In the genomic region with DNA sequence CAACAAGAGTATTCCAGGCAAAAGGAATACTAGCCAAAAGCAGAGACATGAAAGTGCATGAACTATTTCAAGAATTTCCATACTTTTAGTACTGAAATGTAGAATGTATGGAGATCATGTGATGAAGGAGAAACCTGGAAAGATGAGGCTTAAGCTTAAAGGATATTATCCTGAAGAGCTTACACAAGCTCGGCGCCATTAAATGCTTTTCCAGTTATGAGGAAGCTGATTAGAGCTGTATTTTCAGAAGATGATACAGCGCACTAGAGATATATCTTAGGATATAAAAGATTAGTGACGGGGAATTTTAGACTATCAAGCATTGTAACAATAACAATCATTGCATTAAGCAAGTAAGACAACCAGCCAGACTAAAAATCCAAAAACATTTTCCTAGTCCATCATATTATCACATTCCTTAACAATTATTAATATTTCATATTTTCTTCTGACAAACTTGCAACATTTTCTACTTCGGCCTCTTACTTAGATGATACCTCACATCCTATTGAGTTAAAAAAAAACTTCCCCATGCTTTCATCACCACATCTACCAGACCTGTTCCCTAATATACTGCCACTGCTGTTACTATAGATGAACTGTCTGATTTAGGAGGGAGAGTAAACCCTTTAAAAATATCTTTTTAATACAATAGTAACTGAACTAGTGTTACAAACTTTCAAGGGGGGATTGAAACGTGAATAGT, we compare ENCODE assay signal across 8 cellular contexts. TPM values are rescaled to one million over a fixed set of nuclear protein-coding genes. Genes with fewer than 3 reads are reported as not detected.
DNase-seq lines count a peak whose midpoint lies in the region; ATAC-seq and TF ChIP-seq lines count a peak whose summit lies in the region.

No MANE protein-coding gene starts in this region.

- no peaks in the 10 kb centered on the region for H4K20me1 ChIP-seq in GM23338 (replicated peaks; ENCODE audit: insufficient read depth)

- H3K4me1 Mint-ChIP-seq in GM23338, result peaks cover 41% of the 10 kb centered on the region

- no peak for ATAC-seq in GM23338
- ATAC-seq in gastrocnemius medialis, result no peak
- no peak for ATAC-seq in HG02885 (IDR thresholded peaks at IDR 0.05; ENCODE audit: poor library complexity, unreplicated experiment)

- H3K9me3 ChIP-seq in Peyer's patch, result no peaks in the 10 kb centered on the region
- H3K9me3 ChIP-seq in esophagus squamous epithelium, result no peaks in the 10 kb centered on the region
- no peaks in the 10 kb centered on the region for H3K9me3 ChIP-seq in gastrocnemius medialis

- H3K4me3 Mint-ChIP-seq in GM23338, result peak overlapping the region; percentile 100

- no peaks in the 10 kb centered on the region; the same call in 2 of the 3 replicates for H3K9me3 Mint-ChIP-seq in GM23338

- H3K4me2 ChIP-seq in GM23338, result peak overlapping the region; percentile 79

- H3K36me3 Mint-ChIP-seq in GM23338 (ENCODE audit: low read depth), result peaks cover 29% of the 10 kb centered on the region

- H3K79me2 ChIP-seq in GM23338 (replicated peaks; ENCODE audit: insufficient read depth), result peaks cover 51% of the 10 kb centered on the region

- peaks cover 11% of the 10 kb centered on the region for H3K27me3 Mint-ChIP-seq in GM23338 (ENCODE audit: insufficient read depth, low read depth, poor library complexity)

- peak overlapping the region; percentile 98 for H3K27ac ChIP-seq in GM23338 (ENCODE audit: low read depth)
- peak overlapping the region in 3 of 4 donors; percentile 87 to 96 (median 88) for H3K27ac ChIP-seq in Peyer's patch
- H3K27ac ChIP-seq in esophagus squamous epithelium, result peak overlapping the region in 3 of 4 donors; percentile 92 to 95 (median 93)
- peak overlapping the region in 2 of 4 donors; percentile 82 to 89 for H3K27ac ChIP-seq in gastrocnemius medialis

- DNase-seq in GM23338 (ENCODE audit: low spot score) (no peak), Peyer's patch (no peak), esophagus squamous epithelium (lab: John Stamatoyannopoulos, UW) (no peak), gastrocnemius medialis (no peak), NCI-H446 (lab: John Stamatoyannopoulos, UW) (no peak), ureter (ENCODE audit: low spot score) (no peak), islet precursor cell (no peak)

- H3K4me1 ChIP-seq in GM23338 (ENCODE audit: insufficient read depth) (peaks cover 41% of the 10 kb centered on the region), Peyer's patch (peaks cover 0 to 17% (median 0%) of the 10 kb centered on the region in 4 donors), esophagus squamous epithelium (peaks cover 3 to 77% (median 19%) of the 10 kb centered on the region in 3 donors), gastrocnemius medialis (peaks cover 9 to 15% of the 10 kb centered on the region in 2 donors)

- H3K36me3 ChIP-seq in GM23338 (ENCODE audit: insufficient read depth) (no peaks in the 10 kb centered on the region; the same call in 1 of the 2 replicates), Peyer's patch (peaks cover 0 to 20% (median 0%) of the 10 kb centered on the region in 3 donors), esophagus squamous epithelium (peaks cover 0 to 15% (median 9%) of the 10 kb centered on the region in 3 donors), gastrocnemius medialis (peaks cover 0 to 11% of the 10 kb centered on the region in 2 donors)

- TF ChIP-seq CTCF in GM23338 (conservative IDR thresholded peaks at IDR 0.05; ENCODE audit: low read depth in 2 of 2) (no peak), Peyer's patch (IDR thresholded peaks at IDR 0.05) (no peak), esophagus squamous epithelium (IDR thresholded peaks at IDR 0.05) (no peak), gastrocnemius medialis (IDR thresholded peaks at IDR 0.05 in 4 of 5, conservative IDR thresholded peaks at IDR 0.05 in 1 of 5) (no peak)

- H3K27me3 ChIP-seq in GM23338 (ENCODE audit: insufficient read depth) (no peaks in the 10 kb centered on the region), Peyer's patch (no peaks in the 10 kb centered on the region), esophagus squamous epithelium (no peaks in the 10 kb centered on the region), gastrocnemius medialis (no peaks in the 10 kb centered on the region)

- peak overlapping the region; percentile 99 for H3K27ac Mint-ChIP-seq in GM23338

- H2AFZ ChIP-seq in GM23338, result no peak overlapping the region

- no peaks in the 10 kb centered on the region for H3K9me2 ChIP-seq in GM23338 (ENCODE audit: insufficient read depth)

- in situ Hi-C loops in gastrocnemius medialis (cut with MboI; ENCODE audit: low sequenced_read_pairs in 4 of 4), result no loop called here

- H3K4me3 ChIP-seq in GM23338, result peak overlapping the region; percentile 76
- peak overlapping the region in 2 of 4 donors; percentile 71 to 83 for H3K4me3 ChIP-seq in Peyer's patch
- H3K4me3 ChIP-seq in esophagus squamous epithelium, result peak overlapping the region; percentile 60 to 79 (median 69)
- peak overlapping the region; percentile 82 to 94 (median 86) for H3K4me3 ChIP-seq in gastrocnemius medialis

- intact Hi-C loops in esophagus squamous epithelium (cut with DNase I) (no loop called here), gastrocnemius medialis (cut with DNase I; ENCODE audit: low total_unique reads) (no loop called here)

- TF ChIP-seq POLR2A in Peyer's patch (IDR thresholded peaks at IDR 0.05) (no peak), esophagus squamous epithelium (IDR thresholded peaks at IDR 0.05) (no peak), gastrocnemius medialis (IDR thresholded peaks at IDR 0.05) (no peak)

- WGBS in esophagus squamous epithelium, 2 donors, result 43 to 55% methylated on average over 6 of the region's 6 CpGs

- H3F3A ChIP-seq in GM23338 (replicated peaks; ENCODE audit: low read depth), result no peaks in the 10 kb centered on the region

TF ChIP-seq in GM23338, 12 proteins besides CTCF, POLR2A, EP300 and RAD21 (continues in another document):
- TF ChIP-seq JUNB (IDR thresholded peaks at IDR 0.05; ENCODE audit: unreplicated experiment) (no peak), STAT1 (IDR thresholded peaks at IDR 0.05; ENCODE audit: unreplicated experiment) (no peak), EZH2phosphoT487 (IDR thresholded peaks at IDR 0.05; ENCODE audit: unreplicated experiment) (no peak), ZNF114 (CRISPR knock-in tag; IDR thresholded peaks at IDR 0.05) (no peak), EZH2 (IDR thresholded peaks at IDR 0.05; ENCODE audit: low read depth, unreplicated experiment) (no peak), CREB1 (CRISPR knock-in tag; IDR thresholded peaks at IDR 0.05; ENCODE audit: low read depth) (no peak), ZNF331 (CRISPR knock-in tag; IDR thresholded peaks at IDR 0.05; ENCODE audit: low read depth) (no peak), NANOG (IDR thresholded peaks at IDR 0.05; ENCODE audit: borderline replicate concordance) (no peak), POLR2AphosphoS5 (IDR thresholded peaks at IDR 0.05; ENCODE audit: low read depth) (no peak)
- TF ChIP-seq, protein P1, sequence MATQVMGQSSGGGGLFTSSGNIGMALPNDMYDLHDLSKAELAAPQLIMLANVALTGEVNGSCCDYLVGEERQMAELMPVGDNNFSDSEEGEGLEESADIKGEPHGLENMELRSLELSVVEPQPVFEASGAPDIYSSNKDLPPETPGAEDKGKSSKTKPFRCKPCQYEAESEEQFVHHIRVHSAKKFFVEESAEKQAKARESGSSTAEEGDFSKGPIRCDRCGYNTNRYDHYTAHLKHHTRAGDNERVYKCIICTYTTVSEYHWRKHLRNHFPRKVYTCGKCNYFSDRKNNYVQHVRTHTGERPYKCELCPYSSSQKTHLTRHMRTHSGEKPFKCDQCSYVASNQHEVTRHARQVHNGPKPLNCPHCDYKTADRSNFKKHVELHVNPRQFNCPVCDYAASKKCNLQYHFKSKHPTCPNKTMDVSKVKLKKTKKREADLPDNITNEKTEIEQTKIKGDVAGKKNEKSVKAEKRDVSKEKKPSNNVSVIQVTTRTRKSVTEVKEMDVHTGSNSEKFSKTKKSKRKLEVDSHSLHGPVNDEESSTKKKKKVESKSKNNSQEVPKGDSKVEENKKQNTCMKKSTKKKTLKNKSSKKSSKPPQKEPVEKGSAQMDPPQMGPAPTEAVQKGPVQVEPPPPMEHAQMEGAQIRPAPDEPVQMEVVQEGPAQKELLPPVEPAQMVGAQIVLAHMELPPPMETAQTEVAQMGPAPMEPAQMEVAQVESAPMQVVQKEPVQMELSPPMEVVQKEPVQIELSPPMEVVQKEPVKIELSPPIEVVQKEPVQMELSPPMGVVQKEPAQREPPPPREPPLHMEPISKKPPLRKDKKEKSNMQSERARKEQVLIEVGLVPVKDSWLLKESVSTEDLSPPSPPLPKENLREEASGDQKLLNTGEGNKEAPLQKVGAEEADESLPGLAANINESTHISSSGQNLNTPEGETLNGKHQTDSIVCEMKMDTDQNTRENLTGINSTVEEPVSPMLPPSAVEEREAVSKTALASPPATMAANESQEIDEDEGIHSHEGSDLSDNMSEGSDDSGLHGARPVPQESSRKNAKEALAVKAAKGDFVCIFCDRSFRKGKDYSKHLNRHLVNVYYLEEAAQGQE (IDR thresholded peaks at IDR 0.05; ENCODE audit: unreplicated experiment), result no peak

RNA-seq across cellular contexts. Expression of a gene that starts 1.3 kb away (rescaled TPM):
- 34.4 and 47.7 TPM in 2 replicates for total RNA-seq in GM23338 (2014; rRNA removed; shearing (Covaris generic))
- polyA plus RNA-seq in GM23338 (2016; fragmentation: Nextera tagmentation; extraction: Ambion mirVana), result 77.4 and 88.0 TPM in 2 replicates
- 10 to 100 TPM; 15.1 to 59.4 (median 33.9) TPM for total RNA-seq in Peyer's patch
- total RNA-seq in esophagus squamous epithelium, result 10 to 100 TPM; 17.1 to 39.6 (median 31.4) TPM
- 10 to 100 TPM; 16.5 to 33.3 (median 21.1) TPM for total RNA-seq in gastrocnemius medialis
- total RNA-seq in ureter, result 42.7 TPM

RNA-seq across cellular contexts. Expression of a gene that starts 19.9 kb away (rescaled TPM):
- total RNA-seq in GM23338 (2014; rRNA removed; shearing (Covaris generic)), result 1.4 and 1.8 TPM in 2 replicates
- 0.99 and 1.3 TPM in 2 replicates for polyA plus RNA-seq in GM23338 (2016; fragmentation: Nextera tagmentation; extraction: Ambion mirVana)
- total RNA-seq in Peyer's patch, result 10 to 100 TPM in 3 of 4 donors, 1 to 10 TPM in 1; 7.4 to 62.5 (median 40.2) TPM
- total RNA-seq in esophagus squamous epithelium, result 1 to 10 TPM in 3 of 4 donors, under 1 TPM in 1; 0.97 to 7.4 (median 3.6) TPM
- total RNA-seq in gastrocnemius medialis, result 1 to 10 TPM in 2 of 4 donors, under 1 TPM in 2; 0.26 to 2.1 (median 0.95) TPM
- 18.6 TPM for total RNA-seq in ureter

RNA-seq across cellular contexts. Expression of a gene that starts 27.8 kb away (rescaled TPM):
- total RNA-seq in GM23338 (2014; rRNA removed; shearing (Covaris generic)), result 74.7 and 81.9 TPM in 2 replicates
- 55.7 and 58.7 TPM in 2 replicates for polyA plus RNA-seq in GM23338 (2016; fragmentation: Nextera tagmentation; extraction: Ambion mirVana)
- total RNA-seq in Peyer's patch, result 100 to 1,000 TPM in 2 of 4 donors, 10 to 100 TPM in 2; 58.7 to 104 (median 99.4) TPM
- total RNA-seq in esophagus squamous epithelium, result 100 to 1,000 TPM in 1 of 4 donors, 10 to 100 TPM in 3; 39.2 to 119 (median 72.3) TPM
- total RNA-seq in gastrocnemius medialis, result 100 to 1,000 TPM in 1 of 4 donors, 10 to 100 TPM in 3; 81.7 to 106 (median 89.8) TPM
- 110 TPM for total RNA-seq in ureter
